In the genomic region with DNA sequence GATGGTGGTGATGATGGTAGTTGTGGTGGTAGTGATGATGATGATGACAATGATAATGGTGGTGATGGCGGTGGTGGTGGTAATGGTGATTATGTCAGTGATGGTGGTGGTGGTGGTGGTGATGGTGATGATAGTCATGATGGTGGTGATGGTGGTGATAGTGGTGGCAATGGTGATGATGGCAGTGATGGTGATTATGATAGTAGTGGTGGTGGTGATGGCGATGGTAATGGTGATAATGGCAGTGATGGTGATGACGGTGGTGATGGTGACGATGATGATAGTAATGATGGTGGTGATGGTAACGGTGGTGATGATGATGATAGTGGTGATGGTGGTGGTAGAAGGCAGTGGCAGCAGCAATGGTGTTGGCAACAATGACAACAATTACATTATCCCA, we compare ENCODE assay signal across 14 cellular contexts. TPM values are rescaled to one million over a fixed set of nuclear protein-coding genes. Genes with fewer than 3 reads are reported as not detected.
DNase-seq lines count a peak whose midpoint lies in the region; ATAC-seq and TF ChIP-seq lines count a peak whose summit lies in the region.
"Had no signal": no experiment of that assay in that cellular context is flagged by ENCODE, and none has a peak within 500 bp of the region (broad histone marks: within the 10 kb centered on the region; RNA-seq: fewer than 3 reads in every experiment).

No MANE protein-coding gene starts in this region.

- POLR2A ChIA-PET in IMR-90 (lab: Charles Lee; ENCODE audit: unreplicated experiment) (no interaction called here), WTC11 (lab: Charles Lee) (no interaction called here)

- no peak for TF ChIP-seq POLR2A in IMR-90 (IDR thresholded peaks at IDR 0.05; ENCODE audit: low read depth, low read length)

- no peaks in the 10 kb centered on the region; the same call in none of the 2 replicates for H3K9me3 ChIP-seq in IMR-90 (ENCODE audit: control insufficient read depth, insufficient read depth, low read length)
- H3K9me3 ChIP-seq: BE2C had no signal

- H3K4me1 Mint-ChIP-seq in endothelial cell (ENCODE audit: unreplicated experiment): peaks cover 3% of the 10 kb centered on the region
- peaks cover 32% of the 10 kb centered on the region in 2 donors for H3K4me1 Mint-ChIP-seq in natural killer cell treated with Interleukin-12 subunit alpha and Interleukin-12 subunit beta and Interleukin-15 and Interleukin-18, amount 100 ng/mL, for 72 hours (ENCODE audit: low read depth in 2 of 2)
- H3K4me1 Mint-ChIP-seq in WTC11: no peaks in the 10 kb centered on the region

- H4K20me1 ChIP-seq in IMR-90 (ENCODE audit: insufficient read depth, low read length): no peaks in the 10 kb centered on the region

- no peak for TF ChIP-seq CTCF in IMR-90 (conservative IDR thresholded peaks at IDR 0.05; ENCODE audit: low read depth, low read length)
- no peak for TF ChIP-seq CTCF in endothelial cell (IDR thresholded peaks at IDR 0.05; ENCODE audit: unreplicated experiment)
- no peak for TF ChIP-seq CTCF in WTC11 (IDR thresholded peaks at IDR 0.05)

- H3K14ac ChIP-seq in IMR-90 (replicated peaks; ENCODE audit: low read depth, low read length): no peak overlapping the region

- no peak overlapping the region for H3K4me3 ChIP-seq in IMR-90 (ENCODE audit: insufficient read depth, low read depth, low read length)
- H3K4me3 ChIP-seq: A549, GM23248, K562 had no signal

- H3K4me3 Mint-ChIP-seq in endothelial cell (ENCODE audit: unreplicated experiment) (peak overlapping the region; percentile 29), WTC11 (no peak overlapping the region)
- H3K4me3 Mint-ChIP-seq in natural killer cell treated with Interleukin-12 subunit alpha and Interleukin-12 subunit beta and Interleukin-15 and Interleukin-18, amount 100 ng/mL, for 72 hours: peak overlapping the region; percentile 75

- peaks cover 5% of the 10 kb centered on the region for H3K36me3 Mint-ChIP-seq in endothelial cell (ENCODE audit: low read depth, unreplicated experiment)
- H3K36me3 Mint-ChIP-seq in natural killer cell treated with Interleukin-12 subunit alpha and Interleukin-12 subunit beta and Interleukin-15 and Interleukin-18, amount 100 ng/mL, for 72 hours: peaks cover 12% of the 10 kb centered on the region
- peaks cover 5% of the 10 kb centered on the region for H3K36me3 Mint-ChIP-seq in WTC11

- no peak overlapping the region for H3K18ac ChIP-seq in IMR-90 (ENCODE audit: low read depth, low read length)

- H3K36me3 ChIP-seq in IMR-90 (ENCODE audit: control insufficient read depth, insufficient read depth, low read length): no peaks in the 10 kb centered on the region
- H3K36me3 ChIP-seq: BE2C had no signal

- H2AFZ ChIP-seq in IMR-90 (replicated peaks; ENCODE audit: low read length, poor library complexity): no peak overlapping the region
- H2AFZ ChIP-seq: GM23248 had no signal

- ATAC-seq in IMR-90 (ENCODE audit: low read depth) (no peak), SK-N-SH treated with all-trans-retinoic acid at 6 μM for 48 hours (no peak), WTC11 (no peak), GM21390 (IDR thresholded peaks at IDR 0.05; ENCODE audit: unreplicated experiment) (no peak)
- no peak for ATAC-seq in natural killer cell treated with Interleukin-12 subunit alpha and Interleukin-12 subunit beta and Interleukin-15 and Interleukin-18, amount 100 ng/mL, for 72 hours
- ATAC-seq: A549, K562 had no signal

- no peak overlapping the region for H2AK5ac ChIP-seq in IMR-90 (ENCODE audit: low read depth, low read length)

- dilution Hi-C loops in IMR-90 (cut with HindIII; ENCODE audit: low sequenced_read_pairs, unreplicated experiment): no loop called here

- no peak overlapping the region for H4K8ac ChIP-seq in IMR-90 (ENCODE audit: low read depth in 2 of 2, low read length in 2 of 2)

- no peak overlapping the region for H2AK9ac ChIP-seq in IMR-90 (replicated peaks; ENCODE audit: low read depth, low read length, poor library complexity)

- H2BK120ac ChIP-seq in IMR-90 (ENCODE audit: low read depth, low read length): no peak overlapping the region

- H3K9me3 Mint-ChIP-seq in endothelial cell (ENCODE audit: unreplicated experiment) (no peaks in the 10 kb centered on the region), WTC11 (peaks cover 36% of the 10 kb centered on the region)
- peaks cover 5% of the 10 kb centered on the region for H3K9me3 Mint-ChIP-seq in natural killer cell treated with Interleukin-12 subunit alpha and Interleukin-12 subunit beta and Interleukin-15 and Interleukin-18, amount 100 ng/mL, for 72 hours

- TF ChIP-seq RAD21 in IMR-90 (IDR thresholded peaks at IDR 0.05; ENCODE audit: low read length): no peak

- no peaks in the 10 kb centered on the region for H3K9me1 ChIP-seq in IMR-90 (ENCODE audit: insufficient read depth, low read length)

- no peak overlapping the region for H3K27ac ChIP-seq in IMR-90 (ENCODE audit: insufficient read depth, low read length)
- H3K27ac ChIP-seq: GM23248 had no signal

- no peak overlapping the region for H3K23ac ChIP-seq in IMR-90 (ENCODE audit: low read depth, low read length)

- H2BK15ac ChIP-seq in IMR-90 (ENCODE audit: low read depth, low read length): no peak overlapping the region

- WGBS in IMR-90 (ENCODE audit: extremely low coverage in 2 of 2, insufficient read length in 1 of 2), 2 experiments: 82% methylated on average over 3 of the region's 5 CpGs; no CpG with 5 or more reads in 1 of the 2 experiments

- in situ Hi-C loops in IMR-90 (cut with MboI; ENCODE audit: low sequenced_read_pairs): no loop called here

- no peak overlapping the region for H3K4ac ChIP-seq in IMR-90 (ENCODE audit: low read depth, low read length)

- no peak overlapping the region for H2BK20ac ChIP-seq in IMR-90 (ENCODE audit: low read depth, low read length)

- peak overlapping the region; percentile 30 for H2BK5ac ChIP-seq in IMR-90 (ENCODE audit: low read depth, low read length, poor library complexity, severe bottlenecking)

- BruUV-seq in IMR-90 (replicated peaks; lab: Mats Ljungman, UMichigan): no TSS peak

- H3K4me2 ChIP-seq in IMR-90 (ENCODE audit: low read depth, low read length): no peak overlapping the region
- H3K4me2 ChIP-seq: A549 had no signal

- CTCF ChIA-PET in IMR-90 (lab: Yijun Ruan, JAX): no interaction called here
- CTCF ChIA-PET in WTC11 (lab: Charles Lee): no interaction called here

- H3K27me3 ChIP-seq in IMR-90 (ENCODE audit: control insufficient read depth, insufficient read depth, low read length): no peaks in the 10 kb centered on the region; the same call in 1 of the 2 replicates

- no peak overlapping the region for H4K91ac ChIP-seq in IMR-90 (ENCODE audit: insufficient read depth, low read depth, low read length)

- H3K56ac ChIP-seq in IMR-90 (ENCODE audit: extremely low read depth, insufficient read depth, low read length): no peak overlapping the region

- no peak overlapping the region for H3K9ac ChIP-seq in IMR-90 (ENCODE audit: low read depth, low read length)
- H3K9ac ChIP-seq: GM23248 had no signal

- H4K5ac ChIP-seq in IMR-90 (ENCODE audit: low read depth, low read length): no peak overlapping the region

- no peak overlapping the region for H3K27ac Mint-ChIP-seq in endothelial cell (ENCODE audit: unreplicated experiment)
- peak overlapping the region in 1 of 2 donors; percentile 54 for H3K27ac Mint-ChIP-seq in natural killer cell treated with Interleukin-12 subunit alpha and Interleukin-12 subunit beta and Interleukin-15 and Interleukin-18, amount 100 ng/mL, for 72 hours
- no peak overlapping the region for H3K27ac Mint-ChIP-seq in WTC11

- intact Hi-C loops in IMR-90 (cut with micrococcal nuclease): no loop called here

- no peaks in the 10 kb centered on the region for H3K79me1 ChIP-seq in IMR-90 (ENCODE audit: low read depth in 1 of 2, low read length in 2 of 2)

- DNase-seq in IMR-90 (no peak), endothelial cell (ENCODE audit: low spot score) (no peak), WTC11 (ENCODE audit: low spot score) (no peak)
- no peak for DNase-seq in natural killer cell treated with Interleukin-12 subunit alpha and Interleukin-12 subunit beta and Interleukin-15 and Interleukin-18, amount 100 ng/mL, for 72 hours (ENCODE audit: low spot score)
- DNase-seq: BE2C, DMS53, GF-D8, GM23248 had no signal

- H3K4me1 ChIP-seq in IMR-90 (ENCODE audit: control insufficient read depth, insufficient read depth, low read length): no peaks in the 10 kb centered on the region
- H3K4me1 ChIP-seq: BE2C had no signal

- H3K27me3 Mint-ChIP-seq in endothelial cell (ENCODE audit: unreplicated experiment) (peaks cover 1% of the 10 kb centered on the region), WTC11 (ENCODE audit: low read depth) (no peaks in the 10 kb centered on the region)
- no peaks in the 10 kb centered on the region for H3K27me3 Mint-ChIP-seq in natural killer cell treated with Interleukin-12 subunit alpha and Interleukin-12 subunit beta and Interleukin-15 and Interleukin-18, amount 100 ng/mL, for 72 hours

TF ChIP-seq in SK-N-SH treated with all-trans-retinoic acid at 6 μM for 48 hours, 23 proteins besides CTCF, POLR2A, EP300 and RAD21 (continues in another document):
- TF ChIP-seq TCF4 (CRISPR knock-in tag; IDR thresholded peaks at IDR 0.05; ENCODE audit: borderline replicate concordance) (no peak), ARNTL (CRISPR knock-in tag; IDR thresholded peaks at IDR 0.05; ENCODE audit: borderline replicate concordance, low read depth) (no peak), GLIS3 (CRISPR knock-in tag; IDR thresholded peaks at IDR 0.05) (no peak), PPARA (CRISPR knock-in tag; IDR thresholded peaks at IDR 0.05; ENCODE audit: borderline replicate concordance) (no peak)

TF ChIP-seq in WTC11, 78 proteins besides CTCF, POLR2A, EP300 and RAD21 (continues in another document):
- TF ChIP-seq ATF1 (CRISPR knock-in tag; IDR thresholded peaks at IDR 0.05): no peak
- TF ChIP-seq TEAD1 (CRISPR knock-in tag; IDR thresholded peaks at IDR 0.05): no peak
- no peak for TF ChIP-seq TEAD4 (CRISPR knock-in tag; IDR thresholded peaks at IDR 0.05)
- no peak for TF ChIP-seq NFATC4 (CRISPR knock-in tag; IDR thresholded peaks at IDR 0.05)

RNA-seq across cellular contexts. Expression of a gene that starts 55.3 kb away (rescaled TPM):
- total RNA-seq in IMR-90 (2012; rRNA removed) (not detected in 2 replicates), endothelial cell (ENCODE audit: unreplicated experiment) (2.3 TPM), WTC11 (2021) (19.9 to 25.8 TPM (median 24.4 TPM) in 3 replicates)
- polyA plus RNA-seq in IMR-90 (2012; rRNA removed): 0.09 TPM in 1 of 2 replicates, not detected in the other
- polyA plus RNA-seq in IMR-90 (2012; cell fraction: cytosol; rRNA removed): not detected in 2 replicates
- 0.08 TPM in 1 of 2 replicates, not detected in the other for polyA plus RNA-seq in IMR-90 (2012; cell fraction: nucleus; rRNA removed; ENCODE audit: low replicate concordance)
- total RNA-seq in natural killer cell treated with Interleukin-12 subunit alpha and Interleukin-12 subunit beta and Interleukin-15 and Interleukin-18, amount 100 ng/mL, for 72 hours: not detected
- total RNA-seq: CD8-positive, alpha-beta memory T cell; GM23248; K562 had no signal
- polyA plus RNA-seq: AG04450; CD8-positive, alpha-beta memory T cell; GM23248; K562 had no signal
